11 cellular contexts compared by ENCODE assay signal in the genomic region with DNA sequence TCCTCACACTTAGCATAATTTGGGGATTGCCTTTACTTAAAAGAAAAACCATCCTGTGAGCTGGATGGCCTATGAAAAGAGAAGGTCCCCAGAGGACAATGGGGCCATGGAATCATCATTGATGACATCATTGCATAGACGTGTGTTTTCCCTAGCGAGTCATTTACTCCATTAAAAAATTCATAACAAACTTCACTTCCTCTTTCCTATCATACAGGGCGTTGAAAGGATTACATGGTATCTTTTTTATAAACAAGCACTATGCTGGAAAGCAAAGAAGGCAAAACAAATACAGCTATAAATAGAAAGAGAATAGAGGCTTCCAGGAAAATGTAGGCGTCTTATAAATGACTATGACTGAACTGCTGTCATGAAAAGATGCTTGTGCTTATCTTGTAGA. TPM values are rescaled to one million over a fixed set of nuclear protein-coding genes. Genes with fewer than 3 reads are reported as not detected.
A peak's percentile ranks its signal among the peaks of the same experiment; 100 is the strongest.
DNase-seq lines count a peak whose midpoint lies in the region; ATAC-seq, FAIRE-seq and TF ChIP-seq lines count a peak whose summit lies in the region.
"Had no signal": no experiment of that assay in that cellular context is flagged by ENCODE, and none has a peak within 500 bp of the region (broad histone marks: within the 10 kb centered on the region; RNA-seq: fewer than 3 reads in every experiment).

No MANE protein-coding gene starts in this region.

- H3K36me3 ChIP-seq in ACC112 (ENCODE audit: insufficient read depth, low read length) (no peaks in the 10 kb centered on the region), bronchial epithelial cell (ENCODE audit: control insufficient read depth, insufficient read depth, low read length) (no peaks in the 10 kb centered on the region)

- no peaks in the 10 kb centered on the region for H3K27me3 ChIP-seq in ACC112 (ENCODE audit: insufficient read depth, low read length)
- no peaks in the 10 kb centered on the region for H3K27me3 ChIP-seq in bronchial epithelial cell (ENCODE audit: control insufficient read depth, insufficient read depth, low read length)

- no peaks in the 10 kb centered on the region for H3K9me3 Mint-ChIP-seq in CD14-positive monocyte
- H3K9me3 Mint-ChIP-seq: activated CD8-positive, alpha-beta T cell treated with anti-CD3 and anti-CD28 coated beads for 36 hours had no signal

- TF ChIP-seq CTCF in bronchial epithelial cell (IDR thresholded peaks at IDR 0.05; ENCODE audit: insufficient read depth, low read length, severe bottlenecking) (no peak), CD14-positive monocyte (IDR thresholded peaks at IDR 0.05) (no peak)

- H3K4me3 Mint-ChIP-seq in CD14-positive monocyte: no peak overlapping the region
- H3K4me3 Mint-ChIP-seq: activated CD8-positive, alpha-beta T cell treated with anti-CD3 and anti-CD28 coated beads for 36 hours had no signal

- peak overlapping the region; percentile 74 for H2AFZ ChIP-seq in ACC112 (ENCODE audit: low read length, unreplicated experiment)

- peak overlapping the region; percentile 35; the same call in 1 of the 2 replicates for H3K27ac ChIP-seq in ACC112 (ENCODE audit: low read depth, low read length)
- H3K27ac ChIP-seq: KMS-11 had no signal

- H3K36me3 Mint-ChIP-seq in CD14-positive monocyte: no peaks in the 10 kb centered on the region

- H3K79me2 ChIP-seq in ACC112 (ENCODE audit: control insufficient read depth, insufficient read depth, low read length, unreplicated experiment): no peaks in the 10 kb centered on the region

- intact Hi-C loops in left colon (cut with DNase I, micrococcal nuclease): no loop called here
- intact Hi-C loops in CD14-positive monocyte (cut with micrococcal nuclease): loop anchor here in 1 of 2 donors (10.0 kb wide), 1 partner anchor 1362 kb away; no protein-coding TSS in a partner anchor

- H3K4me1 Mint-ChIP-seq in CD14-positive monocyte: peaks cover 5% of the 10 kb centered on the region

- peaks cover 2 to 13% (median 7%) of the 10 kb centered on the region in 3 donors for H3K27me3 Mint-ChIP-seq in CD14-positive monocyte (ENCODE audit: low read depth in 3 of 3)

- DNase-seq in HT1080 (ENCODE audit: low read depth) (peak; percentile 48), bronchial epithelial cell (ENCODE audit: low read depth) (peak; percentile 60), left colon (no peak), CD14-positive monocyte (ENCODE audit: low spot score) (no peak), SW 1271 (lab: John Stamatoyannopoulos, UW) (no peak)
- no peak for DNase-seq in stimulated activated CD8-positive, alpha-beta memory T cell treated with anti-CD3 and anti-CD28 coated beads, Interleukin-4, amount 100 ng/mL, for 48 hours
- DNase-seq: activated CD8-positive, alpha-beta T cell treated with anti-CD3 and anti-CD28 coated beads for 36 hours; amniotic stem cell had no signal

- H3K4me3 ChIP-seq in ACC112 (ENCODE audit: low read depth, low read length) (peak overlapping the region; percentile 49), bronchial epithelial cell (ENCODE audit: low read depth, low read length) (no peak overlapping the region)

- FAIRE-seq in bronchial epithelial cell (lab: Jason Lieb, UNC): no peak

- H3K27ac Mint-ChIP-seq in CD14-positive monocyte: no peak overlapping the region
- H3K27ac Mint-ChIP-seq: activated CD8-positive, alpha-beta T cell treated with anti-CD3 and anti-CD28 coated beads for 36 hours had no signal

- peaks cover 23% of the 10 kb centered on the region for H3K4me1 ChIP-seq in ACC112 (ENCODE audit: control insufficient read depth, insufficient read depth, low read length, unreplicated experiment)

- ATAC-seq in left colon: peak; percentile 64
- no peak for ATAC-seq in GM19397 (IDR thresholded peaks at IDR 0.05; ENCODE audit: unreplicated experiment)
- ATAC-seq: activated CD8-positive, alpha-beta T cell treated with anti-CD3 and anti-CD28 coated beads for 36 hours had no signal

RNA-seq across cellular contexts. Expression of gene COL12A1, which starts 11.3 kb away (rescaled TPM):
- total RNA-seq in HT1080 (2014; rRNA removed; shearing (Covaris generic)): 9.7 and 12.6 TPM in 2 replicates
- 4.4 and 7.0 TPM in 2 replicates for polyA plus RNA-seq in HT1080 (2015; cell fraction: cytosol; rRNA removed)
- 122 and 123 TPM in 2 replicates for polyA plus RNA-seq in HT1080 (2015; cell fraction: nucleus; rRNA removed)
- total RNA-seq in bronchial epithelial cell: 6.4 and 11.3 TPM in 2 replicates
- 10 to 100 TPM in 1 of 2 donors, 1 to 10 TPM in 1; 5.5 to 18.4 TPM for total RNA-seq in left colon
- not detected for polyA plus RNA-seq in CD14-positive monocyte

RNA-seq across cellular contexts. Expression of gene COX7A2, which starts 26.4 kb away (rescaled TPM):
- total RNA-seq in HT1080 (2014; rRNA removed; shearing (Covaris generic)): 148 and 301 TPM in 2 replicates
- polyA plus RNA-seq in HT1080 (2015; cell fraction: cytosol; rRNA removed): 339 and 971 TPM in 2 replicates
- polyA plus RNA-seq in HT1080 (2015; cell fraction: nucleus; rRNA removed): 140 and 162 TPM in 2 replicates
- 124 and 176 TPM in 2 replicates for total RNA-seq in bronchial epithelial cell
- total RNA-seq in left colon: 100 to 1,000 TPM; 704 to 802 TPM
- polyA plus RNA-seq in CD14-positive monocyte: 100 to 1,000 TPM; 798 to 846 TPM

Comparison
In these comparisons a context has a peak if more than half of its experiments do, and no peak if none do; other contexts are left out.
1. DNase-seq: peak in HT1080 (single experiment) and bronchial epithelial cell (single experiment); none in left colon (0 of 2), CD14-positive monocyte (single experiment), stimulated activated CD8-positive, alpha-beta memory T cell treated with anti-CD3 and anti-CD28 coated beads, Interleukin-4, amount 100 ng/mL, for 48 hours (single experiment) and SW 1271 (0 of 2).